ENCODE assay signal across 9 cellular contexts in genomic region chr9:91758491-91758981, GRCh38.
DNase-seq lines count a peak whose midpoint lies in the region; ATAC-seq and TF ChIP-seq lines count a peak whose summit lies in the region.
"Had no signal": no experiment of that assay in that cellular context is flagged by ENCODE, and none has a peak within 500 bp of the region (broad histone marks: within the 10 kb centered on the region; RNA-seq: fewer than 3 reads in every experiment).

No MANE protein-coding gene starts in this region.

- ATAC-seq in GM19025 (IDR thresholded peaks at IDR 0.05; ENCODE audit: low read depth, unreplicated experiment), result peak; percentile 71
- ATAC-seq in HG03342 (IDR thresholded peaks at IDR 0.05; ENCODE audit: unreplicated experiment), result peak; percentile 76
- ATAC-seq in esophagus mucosa, result peak; percentile 64
- no peak for ATAC-seq in GM18867 (IDR thresholded peaks at IDR 0.05; ENCODE audit: unreplicated experiment)
- no peak for ATAC-seq in GM21360 (IDR thresholded peaks at IDR 0.05; ENCODE audit: unreplicated experiment)

- no peak overlapping the region for H3K9ac ChIP-seq in smooth muscle cell (ENCODE audit: low read depth)

- no peaks in the 10 kb centered on the region for H3K9me3 ChIP-seq in smooth muscle cell (replicated peaks; ENCODE audit: low read depth)

- H4K20me1 ChIP-seq in smooth muscle cell (ENCODE audit: low read depth), result no peaks in the 10 kb centered on the region

- no peak overlapping the region for H3K27ac ChIP-seq in smooth muscle cell (ENCODE audit: low read depth)

- TF ChIP-seq CTCF in smooth muscle cell (IDR thresholded peaks at IDR 0.05; ENCODE audit: borderline replicate concordance, insufficient read depth, poor library complexity, severe bottlenecking), result peak; percentile 62

- H3K4me1 ChIP-seq in smooth muscle cell (ENCODE audit: low read depth), result no peaks in the 10 kb centered on the region

- H3K4me3 ChIP-seq in smooth muscle cell, result no peak overlapping the region
- H3K4me3 ChIP-seq: skin epidermis had no signal

- no peaks in the 10 kb centered on the region for H3F3A ChIP-seq in smooth muscle cell (ENCODE audit: low read depth)

- no peaks in the 10 kb centered on the region for H3K79me2 ChIP-seq in smooth muscle cell (ENCODE audit: low read depth)

- peak; percentile 58 for DNase-seq in D341Med (ENCODE audit: low spot score)
- peak; percentile 26 to 28 for DNase-seq in SW 1271 (lab: John Stamatoyannopoulos, UW)
- no peak for DNase-seq in smooth muscle cell (lab: John Stamatoyannopoulos, UW; ENCODE audit: unreplicated experiment)

- no peak overlapping the region for H2AFZ ChIP-seq in smooth muscle cell (ENCODE audit: low read depth)

- no peak overlapping the region for H3K4me2 ChIP-seq in smooth muscle cell

- H3K27me3 ChIP-seq in smooth muscle cell (ENCODE audit: low read depth), result no peaks in the 10 kb centered on the region

- 35% methylated on average over 5 of the region's 5 CpGs for WGBS in smooth muscle cell (ENCODE audit: low lambda C conversion rate)

- no peaks in the 10 kb centered on the region for H3K36me3 ChIP-seq in smooth muscle cell (ENCODE audit: low read depth)

Comparison
In these comparisons a context has a peak if more than half of its experiments do, and no peak if none do; other contexts are left out.
1. ATAC-seq: peak in GM19025 (single experiment), HG03342 (single experiment) and esophagus mucosa (single experiment); none in GM18867 (single experiment) and GM21360 (single experiment).